8 cellular contexts compared by ENCODE assay signal in the genomic region with DNA sequence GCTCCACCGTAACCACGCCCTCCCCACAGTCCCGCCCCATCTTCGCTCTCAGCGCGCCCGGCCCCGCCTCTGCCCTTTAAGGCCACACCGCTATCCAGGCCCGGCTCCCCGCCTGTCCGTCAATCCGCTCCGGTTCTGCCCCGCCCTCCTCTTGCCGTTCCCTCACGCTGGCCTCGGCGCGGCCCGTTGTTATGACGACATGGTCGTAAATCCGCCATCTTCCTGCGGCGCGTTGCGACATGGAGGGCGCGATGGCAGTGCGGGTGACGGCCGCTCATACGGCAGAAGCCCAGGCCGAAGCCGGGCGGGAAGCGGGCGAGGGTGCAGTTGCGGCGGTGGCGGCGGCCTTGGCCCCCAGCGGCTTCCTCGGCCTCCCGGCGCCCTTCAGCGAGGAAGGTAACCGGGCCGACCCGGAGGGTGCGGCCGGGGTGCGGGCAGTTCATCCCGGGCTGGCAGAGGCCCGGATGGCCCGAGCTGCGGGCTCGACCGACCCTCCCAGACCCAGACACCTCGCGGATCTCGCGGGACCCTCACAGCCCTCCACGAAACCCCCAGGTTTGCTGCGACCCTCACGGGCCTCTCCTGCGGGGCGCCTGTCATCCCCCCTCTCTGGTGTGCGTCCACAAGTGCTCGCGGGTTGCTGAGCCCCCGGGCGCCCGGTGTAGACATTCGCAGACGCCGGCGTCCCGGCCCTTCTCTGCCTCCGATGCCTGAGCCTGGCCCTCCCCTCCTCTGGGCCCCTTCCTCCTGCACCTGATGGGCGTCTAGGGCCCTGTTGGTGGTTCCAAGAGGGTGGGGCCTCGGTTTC. TPM values are rescaled to one million over a fixed set of nuclear protein-coding genes. Genes with fewer than 3 reads are reported as not detected.
DNase-seq lines count a peak whose midpoint lies in the region; ATAC-seq and TF ChIP-seq lines count a peak whose summit lies in the region.

A gene with protein sequence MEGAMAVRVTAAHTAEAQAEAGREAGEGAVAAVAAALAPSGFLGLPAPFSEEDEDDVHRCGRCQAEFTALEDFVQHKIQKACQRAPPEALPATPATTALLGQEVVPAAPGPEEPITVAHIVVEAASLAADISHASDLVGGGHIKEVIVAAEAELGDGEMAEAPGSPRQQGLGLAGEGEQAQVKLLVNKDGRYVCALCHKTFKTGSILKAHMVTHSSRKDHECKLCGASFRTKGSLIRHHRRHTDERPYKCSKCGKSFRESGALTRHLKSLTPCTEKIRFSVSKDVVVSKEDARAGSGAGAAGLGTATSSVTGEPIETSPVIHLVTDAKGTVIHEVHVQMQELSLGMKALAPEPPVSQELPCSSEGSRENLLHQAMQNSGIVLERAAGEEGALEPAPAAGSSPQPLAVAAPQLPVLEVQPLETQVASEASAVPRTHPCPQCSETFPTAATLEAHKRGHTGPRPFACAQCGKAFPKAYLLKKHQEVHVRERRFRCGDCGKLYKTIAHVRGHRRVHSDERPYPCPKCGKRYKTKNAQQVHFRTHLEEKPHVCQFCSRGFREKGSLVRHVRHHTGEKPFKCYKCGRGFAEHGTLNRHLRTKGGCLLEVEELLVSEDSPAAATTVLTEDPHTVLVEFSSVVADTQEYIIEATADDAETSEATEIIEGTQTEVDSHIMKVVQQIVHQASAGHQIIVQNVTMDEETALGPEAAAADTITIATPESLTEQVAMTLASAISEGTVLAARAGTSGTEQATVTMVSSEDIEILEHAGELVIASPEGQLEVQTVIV (plus strand): TSS at position 217 of the 808 bp plus-strand sequence. CDS start 23 bp downstream, at position 240.

- in situ Hi-C loops in GM13977 (cut with MboI; ENCODE audit: low pct_unique_long_range_greater_than_20kb, low sequenced_read_pairs, unreplicated experiment) = no loop called here

- H3K4me3 Mint-ChIP-seq in T-helper 17 cell = peak within 1 kb of the TSS; percentile 88

- H3K27ac ChIP-seq in left ventricle myocardium inferior (replicated peaks) (peak within 1 kb of the TSS; percentile 87), prostate gland (peak within 1 kb of the TSS; percentile 79 to 87), urinary bladder (ENCODE audit: low read depth) (peak within 1 kb of the TSS; percentile 82)

- no peaks in the 10 kb centered on the region for H3K27me3 Mint-ChIP-seq in T-helper 17 cell

- H3K4me3 ChIP-seq in left ventricle myocardium inferior (peak within 1 kb of the TSS; percentile 93), prostate gland (peak within 1 kb of the TSS; percentile 68 to 79), urinary bladder (ENCODE audit: low read depth, low read length) (peak within 1 kb of the TSS; percentile 86)

- WGBS in prostate gland = under 1% methylated on average over 81 of the region's 83 CpGs
- WGBS in urinary bladder = under 1% methylated on average over 83 of the region's 83 CpGs

- H3K27me3 ChIP-seq in left ventricle myocardium inferior (ENCODE audit: low read depth) (no peaks in the 10 kb centered on the region), prostate gland (replicated peaks; ENCODE audit: insufficient read depth) (no peaks in the 10 kb centered on the region)

- peaks cover 17% of the 10 kb centered on the region for H3K36me3 ChIP-seq in left ventricle myocardium inferior
- H3K36me3 ChIP-seq in prostate gland = no peaks in the 10 kb centered on the region
- no peaks in the 10 kb centered on the region for H3K36me3 ChIP-seq in urinary bladder (ENCODE audit: insufficient read depth)

- intact Hi-C loops in left ventricle myocardium inferior (cut with micrococcal nuclease) = no loop called here
- intact Hi-C loops in prostate gland (cut with DNase I) = no loop called here

- H3K9me3 ChIP-seq in T-helper 17 cell (ENCODE audit: control insufficient read depth, low read length, poor library complexity, severe bottlenecking) = no peaks in the 10 kb centered on the region
- H3K9me3 ChIP-seq in left ventricle myocardium inferior (replicated peaks) = no peaks in the 10 kb centered on the region
- H3K9me3 ChIP-seq in prostate gland = no peaks in the 10 kb centered on the region

- ATAC-seq in HG02884 (IDR thresholded peaks at IDR 0.05; ENCODE audit: unreplicated experiment) (peak; percentile 91), T-helper 17 cell (peak; percentile 98)

- peaks cover 42% of the 10 kb centered on the region for H3K4me1 ChIP-seq in left ventricle myocardium inferior
- H3K4me1 ChIP-seq in prostate gland (replicated peaks) = peaks cover 12% of the 10 kb centered on the region
- H3K4me1 ChIP-seq in urinary bladder (ENCODE audit: insufficient read depth) = no peaks in the 10 kb centered on the region

- H3K4me1 Mint-ChIP-seq in T-helper 17 cell = peaks cover 9% of the 10 kb centered on the region

- no peak for TF ChIP-seq CTCF in GM13977 (IDR thresholded peaks at IDR 0.05; ENCODE audit: extremely low read depth, insufficient read depth, missing control alignments)
- TF ChIP-seq CTCF in left ventricle myocardium inferior (IDR thresholded peaks at IDR 0.05; ENCODE audit: borderline replicate concordance) = no peak
- TF ChIP-seq CTCF in prostate gland (IDR thresholded peaks at IDR 0.05) = peak in 3 of 4 experiments; percentile 2 to 35 (median 14)

- DNase-seq in GM13977 (ENCODE audit: low spot score) = peak; percentile 100
- peak; percentile 95 for DNase-seq in NCI-H1694 (lab: John Stamatoyannopoulos, UW)
- peak; percentile 97 to 99 (median 99) for DNase-seq in T-helper 17 cell
- peak; percentile 54 to 99 (median 97) for DNase-seq in amygdala (lab: John Stamatoyannopoulos, UW)
- DNase-seq in left ventricle myocardium inferior = peak; percentile 100
- DNase-seq in prostate gland (ENCODE audit: low spot score) = peak; percentile 99

- TF ChIP-seq POLR2A in prostate gland (IDR thresholded peaks at IDR 0.05) = peak; percentile 85

- H3K36me3 Mint-ChIP-seq in T-helper 17 cell (ENCODE audit: low read depth) = no peaks in the 10 kb centered on the region

- peak within 1 kb of the TSS; percentile 83 for H3K27ac Mint-ChIP-seq in T-helper 17 cell

RNA-seq across cellular contexts. Expression of the gene that starts here (rescaled TPM):
- total RNA-seq in T-helper 17 cell = 10 to 100 TPM; 32.0 to 33.6 TPM
- 13.5 TPM for total RNA-seq in left ventricle myocardium inferior
- 10 to 100 TPM; 38.7 to 69.1 TPM for total RNA-seq in prostate gland
- total RNA-seq in urinary bladder = 14.0 TPM
- polyA plus RNA-seq in urinary bladder = 27.5 TPM

Comparison
In these comparisons a context has a peak if more than half of its experiments do, and no peak if none do; other contexts are left out.
1. Peak in every context shown above with its lines: DNase-seq, ATAC-seq, H3K4me3 ChIP-seq and H3K27ac ChIP-seq.
2. CTCF ChIP-seq: peak in prostate gland (3 of 4); none in GM13977 (single experiment) and left ventricle myocardium inferior (single experiment).